29 cellular contexts compared by ENCODE assay signal in genomic region chr5:29942089-29942488, GRCh38.
"Had no signal": no experiment of that assay in that cellular context is flagged by ENCODE, and none has a peak within 500 bp of the region (broad histone marks: within the 10 kb centered on the region; RNA-seq: fewer than 3 reads in every experiment).

No MANE protein-coding gene starts in this region.

- H3K27me3 ChIP-seq: heart left ventricle, suprapubic skin, tibial artery, upper lobe of right lung had no signal

- H3K27me3 Mint-ChIP-seq: activated CD4-positive, alpha-beta memory T cell treated with anti-CD3 and anti-CD28 coated beads, Interleukin-2, amount 10 ng/mL, durations not matched to agents 7 days and 5 days; activated CD4-positive, alpha-beta T cell treated with anti-CD3 and anti-CD28 coated beads, Interleukin-2, amount 10 ng/mL, durations not matched to agents 24 days and 14 days; activated T-helper 17 cell treated with anti-CD3 and anti-CD28 coated beads, Interleukin-2, amount 50 U/mL, for 72 hours; naive thymus-derived CD4-positive, alpha-beta T cell had no signal

- FAIRE-seq: astrocyte, endothelial cell of umbilical vein had no signal

- H3K4me1 ChIP-seq: heart left ventricle, parathyroid adenoma, psoas muscle, suprapubic skin, tibial artery, upper lobe of right lung had no signal

- H3K36me3 ChIP-seq: heart left ventricle, suprapubic skin, tibial artery, upper lobe of right lung had no signal

- H3K9me3 ChIP-seq: heart left ventricle, psoas muscle, tibial artery, upper lobe of right lung had no signal

- H3K36me3 Mint-ChIP-seq: naive thymus-derived CD4-positive, alpha-beta T cell had no signal

- H3K27ac ChIP-seq: heart left ventricle, parathyroid adenoma, psoas muscle, suprapubic skin, tibial artery, upper lobe of right lung had no signal

- DNase-seq: activated CD4-positive, alpha-beta memory T cell treated with anti-CD3 and anti-CD28 coated beads, Interleukin-2, amount 10 ng/mL, durations not matched to agents 7 days and 5 days; activated CD4-positive, alpha-beta T cell treated with anti-CD3 and anti-CD28 coated beads, Interleukin-2, amount 10 ng/mL, durations not matched to agents 24 days and 14 days; activated CD4-positive, CD25-positive, alpha-beta regulatory T cell treated with anti-CD3 and anti-CD28 coated beads, Interleukin-2, amount 50 U/mL, for 72 hours; activated CD8-positive, alpha-beta memory T cell treated with anti-CD3 and anti-CD28 coated beads, Interleukin-2, amount 50 U/mL, for 48 hours; activated gamma-delta T cell treated with Interleukin-2 at 50 U/mL for 16 hours; activated naive CD4-positive, alpha-beta T cell treated with anti-CD3 and anti-CD28 coated beads, Interleukin-2, amount 50 U/mL, for 16 hours; activated T-cell treated with anti-CD3 and anti-CD28 coated beads, Interleukin-2, amount 50 U/mL, for 4 hours; amniotic stem cell; caudate nucleus; foreskin fibroblast; heart left ventricle; hypothalamus; immature natural killer cell; midbrain; naive thymus-derived CD4-positive, alpha-beta T cell; occipital lobe; psoas muscle; stimulated activated CD4-positive, alpha-beta T cell treated with anti-CD3 and anti-CD28 coated beads, Interleukin-15, amount 100 ng/mL, for 24 hours; stimulated activated CD4-positive, alpha-beta T cell treated with anti-CD3 and anti-CD28 coated beads, Interleukin-2, amount 100 ng/mL, for 24 hours; stimulated activated naive CD4-positive, alpha-beta T cell; tibial artery; upper lobe of right lung had no signal

- H3K4me3 Mint-ChIP-seq: activated CD4-positive, alpha-beta memory T cell treated with anti-CD3 and anti-CD28 coated beads, Interleukin-2, amount 10 ng/mL, durations not matched to agents 7 days and 5 days; activated CD4-positive, alpha-beta T cell treated with anti-CD3 and anti-CD28 coated beads, Interleukin-2, amount 10 ng/mL, durations not matched to agents 24 days and 14 days; activated T-cell treated with anti-CD3 and anti-CD28 coated beads, Interleukin-2, amount 50 U/mL, for 4 hours; activated T-helper 17 cell treated with anti-CD3 and anti-CD28 coated beads, Interleukin-2, amount 50 U/mL, for 72 hours; immature natural killer cell; naive thymus-derived CD4-positive, alpha-beta T cell; neural crest cell had no signal

- H3K4me1 Mint-ChIP-seq: activated CD4-positive, alpha-beta memory T cell treated with anti-CD3 and anti-CD28 coated beads, Interleukin-2, amount 10 ng/mL, durations not matched to agents 7 days and 5 days; activated CD4-positive, alpha-beta T cell treated with anti-CD3 and anti-CD28 coated beads, Interleukin-2, amount 10 ng/mL, durations not matched to agents 24 days and 14 days; activated T-helper 17 cell treated with anti-CD3 and anti-CD28 coated beads, Interleukin-2, amount 50 U/mL, for 72 hours; immature natural killer cell; naive thymus-derived CD4-positive, alpha-beta T cell; neural crest cell had no signal

- H3K9me3 Mint-ChIP-seq: activated CD4-positive, alpha-beta memory T cell treated with anti-CD3 and anti-CD28 coated beads, Interleukin-2, amount 10 ng/mL, durations not matched to agents 7 days and 5 days; activated CD4-positive, alpha-beta T cell treated with anti-CD3 and anti-CD28 coated beads, Interleukin-2, amount 10 ng/mL, durations not matched to agents 24 days and 14 days; activated T-helper 17 cell treated with anti-CD3 and anti-CD28 coated beads, Interleukin-2, amount 50 U/mL, for 72 hours; neural crest cell had no signal

- H3K79me2 ChIP-seq: parathyroid adenoma had no signal

- H3K27ac Mint-ChIP-seq: activated CD4-positive, alpha-beta memory T cell treated with anti-CD3 and anti-CD28 coated beads, Interleukin-2, amount 10 ng/mL, durations not matched to agents 7 days and 5 days; activated CD4-positive, alpha-beta T cell treated with anti-CD3 and anti-CD28 coated beads, Interleukin-2, amount 10 ng/mL, durations not matched to agents 24 days and 14 days; activated T-helper 17 cell treated with anti-CD3 and anti-CD28 coated beads, Interleukin-2, amount 50 U/mL, for 72 hours; immature natural killer cell; naive thymus-derived CD4-positive, alpha-beta T cell had no signal

- H3K9ac ChIP-seq: parathyroid adenoma had no signal

- H2AFZ ChIP-seq: parathyroid adenoma had no signal

- H3K4me3 ChIP-seq: heart left ventricle, psoas muscle, suprapubic skin, tibial artery, upper lobe of right lung had no signal

- ATAC-seq: activated T-cell treated with anti-CD3 and anti-CD28 coated beads, Interleukin-2, amount 50 U/mL, for 4 hours; activated T-helper 17 cell treated with anti-CD3 and anti-CD28 coated beads, Interleukin-2, amount 50 U/mL, for 72 hours; esophagus mucosa; heart left ventricle; naive thymus-derived CD4-positive, alpha-beta T cell; psoas muscle; upper lobe of right lung had no signal
